In genomic region chr1:19938502-19938901, GRCh38 we compare ENCODE assay signal across 1 cellular context.
TF ChIP-seq lines count a peak whose summit lies in the region.

No MANE protein-coding gene starts in this region.

TF ChIP-seq in GM12878, 131 proteins besides CTCF, POLR2A, EP300 and RAD21:
- TF ChIP-seq E2F8 (IDR thresholded peaks at IDR 0.05; ENCODE audit: low read depth, partially characterized antibody) (no peak), SIX5 (IDR thresholded peaks at IDR 0.05; ENCODE audit: low read depth, low read length, severe bottlenecking) (peak; percentile 46), SUPT20H (IDR thresholded peaks at IDR 0.05; ENCODE audit: borderline replicate concordance, control insufficient read depth, low read depth, low read length) (no peak)
